ENCODE assay signal across 8 cellular contexts in the genomic region with DNA sequence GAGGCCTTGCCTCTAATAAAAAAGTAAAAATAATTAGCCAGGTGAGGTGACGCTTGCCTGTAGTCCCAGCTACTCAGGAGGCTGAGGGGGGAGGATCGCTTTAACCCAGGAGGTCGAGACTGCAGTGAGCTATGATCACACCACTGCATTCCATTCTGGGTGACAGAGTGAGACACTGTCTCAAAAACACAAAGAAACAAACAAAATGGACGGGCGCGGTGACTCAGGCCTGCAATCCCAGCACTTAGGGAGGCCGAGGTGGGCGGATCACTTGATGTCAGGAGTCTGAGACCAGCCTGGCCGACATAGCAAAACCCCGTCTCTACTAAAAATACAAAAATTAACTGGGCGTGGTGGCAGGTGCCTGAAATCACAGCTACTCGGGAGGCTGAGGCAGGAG.
DNase-seq lines count a peak whose midpoint lies in the region; FAIRE-seq and TF ChIP-seq lines count a peak whose summit lies in the region.
"Not testable (repeated sequence)": the region's sequence is repeated elsewhere in the genome, so short reads cannot be mapped to it uniquely, and the experiment has no call there.

No MANE protein-coding gene starts in this region.

- H3K27ac Mint-ChIP-seq in HFFc6 (peak overlapping the region; percentile 54; the same call in 1 of the 2 replicates), astrocyte (ENCODE audit: unreplicated experiment) (peak overlapping the region; percentile 53)
- peak overlapping the region; percentile 50 for H3K27ac Mint-ChIP-seq in activated T-cell treated with anti-CD3 and anti-CD28 coated beads, Interleukin-2, amount 50 U/mL, for 24 hours

- peak overlapping the region; percentile 61 for H3K9ac ChIP-seq in astrocyte (ENCODE audit: low read length)
- H3K9ac ChIP-seq in trophoblast cell (ENCODE audit: low read length) = not testable (repeated sequence)
- peak overlapping the region; percentile 53 for H3K9ac ChIP-seq in smooth muscle cell (ENCODE audit: low read depth)

- H3K79me2 ChIP-seq in astrocyte (ENCODE audit: insufficient read depth, low read length) = peaks cover 11% of the 10 kb centered on the region
- H3K79me2 ChIP-seq in trophoblast cell (ENCODE audit: control insufficient read depth, insufficient read depth, low read length, poor library complexity); smooth muscle cell (ENCODE audit: low read depth): not testable (repeated sequence)

- H3K27me3 ChIP-seq in astrocyte (ENCODE audit: insufficient read depth, low read length); brain microvascular endothelial cell (replicated peaks); trophoblast cell (ENCODE audit: insufficient read depth, low read length); smooth muscle cell (ENCODE audit: low read depth): not testable (repeated sequence)

- not testable (repeated sequence) for H3K4me1 ChIP-seq in astrocyte (ENCODE audit: insufficient read depth, low read length); trophoblast cell (ENCODE audit: control insufficient read depth in 1 of 2, insufficient read depth in 2 of 2, low read length in 2 of 2); smooth muscle cell (ENCODE audit: low read depth)

- H3K4me1 Mint-ChIP-seq in HFFc6 (ENCODE audit: low read depth) = peaks cover 25% of the 10 kb centered on the region
- not testable (repeated sequence) for H3K4me1 Mint-ChIP-seq in activated T-cell treated with anti-CD3 and anti-CD28 coated beads, Interleukin-2, amount 50 U/mL, for 24 hours (ENCODE audit: low read depth)
- H3K4me1 Mint-ChIP-seq in astrocyte (ENCODE audit: low read depth, unreplicated experiment) = peaks cover 24% of the 10 kb centered on the region

- peaks cover 17% of the 10 kb centered on the region for H3K36me3 ChIP-seq in astrocyte (ENCODE audit: insufficient read depth, low read length)
- H3K36me3 ChIP-seq in brain microvascular endothelial cell (replicated peaks) = peaks cover 18% of the 10 kb centered on the region
- peaks cover 13 to 19% of the 10 kb centered on the region in 2 experiments for H3K36me3 ChIP-seq in trophoblast cell (ENCODE audit: control insufficient read depth in 1 of 2, insufficient read depth in 2 of 2, low read length in 2 of 2)
- H3K36me3 ChIP-seq in smooth muscle cell (ENCODE audit: low read depth) = not testable (repeated sequence)

- not testable (repeated sequence) for H3K23ac ChIP-seq in trophoblast cell (ENCODE audit: low read length)

- H3K27ac ChIP-seq in astrocyte (ENCODE audit: low read depth, low read length) = peak overlapping the region; percentile 82
- H3K27ac ChIP-seq in brain microvascular endothelial cell = peak overlapping the region; percentile 81
- H3K27ac ChIP-seq in trophoblast cell (ENCODE audit: low read depth, low read length) = not testable (repeated sequence)
- peak overlapping the region; percentile 75 for H3K27ac ChIP-seq in smooth muscle cell (ENCODE audit: low read depth)

- H3K4ac ChIP-seq in trophoblast cell (ENCODE audit: low read depth, low read length) = not testable (repeated sequence)

- H3K36me3 Mint-ChIP-seq in HFFc6 (ENCODE audit: low read depth) = peaks cover 13% of the 10 kb centered on the region
- peaks cover 70% of the 10 kb centered on the region for H3K36me3 Mint-ChIP-seq in activated T-cell treated with anti-CD3 and anti-CD28 coated beads, Interleukin-2, amount 50 U/mL, for 24 hours (ENCODE audit: low read depth)
- peaks cover 27% of the 10 kb centered on the region for H3K36me3 Mint-ChIP-seq in astrocyte (ENCODE audit: low read depth, unreplicated experiment)

- H3K4me2 ChIP-seq in astrocyte (ENCODE audit: low read length) = peak overlapping the region; percentile 22
- H3K4me2 ChIP-seq in trophoblast cell (ENCODE audit: low read length); smooth muscle cell: not testable (repeated sequence)

- not testable (repeated sequence) for H3K79me1 ChIP-seq in trophoblast cell (ENCODE audit: low read length)

- not testable (repeated sequence) for H3K4me3 ChIP-seq in astrocyte (ENCODE audit: insufficient read depth, low read depth, low read length); brain microvascular endothelial cell (ENCODE audit: low read depth, low read length); trophoblast cell (ENCODE audit: low read depth, low read length); smooth muscle cell

- FAIRE-seq in astrocyte (lab: Jason Lieb, UNC) = not testable (repeated sequence)

- H4K12ac ChIP-seq in trophoblast cell (ENCODE audit: low read depth, low read length) = not testable (repeated sequence)

- H4K8ac ChIP-seq in trophoblast cell (ENCODE audit: low read depth, low read length) = not testable (repeated sequence)

- H2BK120ac ChIP-seq in trophoblast cell (ENCODE audit: insufficient read depth, low read length, poor library complexity) = not testable (repeated sequence)

- in situ Hi-C loops in brain microvascular endothelial cell (cut with HindIII; ENCODE audit: low pct_ligation_motif_present, low sequenced_read_pairs) = not testable (repeated sequence)

- no CpG with 5 or more reads among the region's 12 CpGs for WGBS in trophoblast cell (ENCODE audit: extremely low coverage, insufficient coverage, insufficient read length)
- 60% methylated on average over 12 of the region's 12 CpGs for WGBS in smooth muscle cell (ENCODE audit: low lambda C conversion rate)

- not testable (repeated sequence) for H3K18ac ChIP-seq in trophoblast cell (ENCODE audit: low read length)

- H2AFZ ChIP-seq in astrocyte (ENCODE audit: low read depth, low read length) = peak overlapping the region; percentile 4
- H2AFZ ChIP-seq in trophoblast cell (ENCODE audit: insufficient read depth, low read length, poor library complexity); smooth muscle cell (ENCODE audit: low read depth): not testable (repeated sequence)

- not testable (repeated sequence) for H4K91ac ChIP-seq in trophoblast cell (ENCODE audit: low read depth, low read length)

- H3K9me3 ChIP-seq in astrocyte (ENCODE audit: insufficient read depth, low read depth, low read length); trophoblast cell (ENCODE audit: insufficient read depth, low read depth, low read length); smooth muscle cell (replicated peaks; ENCODE audit: low read depth): not testable (repeated sequence)

- H3F3A ChIP-seq in smooth muscle cell (ENCODE audit: low read depth) = not testable (repeated sequence)

- not testable (repeated sequence) for H3K27me3 Mint-ChIP-seq in HFFc6 (ENCODE audit: insufficient read depth); activated T-cell treated with anti-CD3 and anti-CD28 coated beads, Interleukin-2, amount 50 U/mL, for 24 hours; astrocyte (ENCODE audit: low read depth, unreplicated experiment)

- H2AK5ac ChIP-seq in trophoblast cell (ENCODE audit: low read length) = not testable (repeated sequence)

- not testable (repeated sequence) for H3K4me3 Mint-ChIP-seq in HFFc6; activated T-cell treated with anti-CD3 and anti-CD28 coated beads, Interleukin-2, amount 50 U/mL, for 24 hours; astrocyte (ENCODE audit: unreplicated experiment)

- not testable (repeated sequence) for H2BK5ac ChIP-seq in trophoblast cell (ENCODE audit: low read depth, low read length, poor library complexity)

- H3K14ac ChIP-seq in trophoblast cell (ENCODE audit: low read length) = not testable (repeated sequence)

- H3K9me3 Mint-ChIP-seq in HFFc6; activated T-cell treated with anti-CD3 and anti-CD28 coated beads, Interleukin-2, amount 50 U/mL, for 24 hours; astrocyte (ENCODE audit: unreplicated experiment): not testable (repeated sequence)

- not testable (repeated sequence) for TF ChIP-seq CTCF in HFFc6 (IDR thresholded peaks at IDR 0.05); astrocyte (IDR thresholded peaks at IDR 0.05; ENCODE audit: insufficient read depth, low read depth, low read length); brain microvascular endothelial cell (IDR thresholded peaks at IDR 0.05; ENCODE audit: low read depth, low read length, missing control alignments); smooth muscle cell (IDR thresholded peaks at IDR 0.05; ENCODE audit: borderline replicate concordance, insufficient read depth, poor library complexity, severe bottlenecking)

- not testable (repeated sequence) for H4K20me1 ChIP-seq in astrocyte (ENCODE audit: insufficient read depth, low read length); smooth muscle cell (ENCODE audit: low read depth)

- DNase-seq in EH (ENCODE audit: low read depth) = peak; percentile 33
- not testable (repeated sequence) for DNase-seq in HFFc6; activated T-cell treated with anti-CD3 and anti-CD28 coated beads, Interleukin-2, amount 50 U/mL, for 24 hours; smooth muscle cell (lab: John Stamatoyannopoulos, UW; ENCODE audit: unreplicated experiment)
- DNase-seq in astrocyte (ENCODE audit: low read depth) = peak; percentile 51
- peak; percentile 92 for DNase-seq in brain microvascular endothelial cell
- DNase-seq in islet precursor cell = peak; percentile 89
- DNase-seq in trophoblast cell = peak; percentile 57

- H2BK12ac ChIP-seq in trophoblast cell (ENCODE audit: low read length) = not testable (repeated sequence)
